16 cellular contexts compared by ENCODE assay signal in the genomic region with DNA sequence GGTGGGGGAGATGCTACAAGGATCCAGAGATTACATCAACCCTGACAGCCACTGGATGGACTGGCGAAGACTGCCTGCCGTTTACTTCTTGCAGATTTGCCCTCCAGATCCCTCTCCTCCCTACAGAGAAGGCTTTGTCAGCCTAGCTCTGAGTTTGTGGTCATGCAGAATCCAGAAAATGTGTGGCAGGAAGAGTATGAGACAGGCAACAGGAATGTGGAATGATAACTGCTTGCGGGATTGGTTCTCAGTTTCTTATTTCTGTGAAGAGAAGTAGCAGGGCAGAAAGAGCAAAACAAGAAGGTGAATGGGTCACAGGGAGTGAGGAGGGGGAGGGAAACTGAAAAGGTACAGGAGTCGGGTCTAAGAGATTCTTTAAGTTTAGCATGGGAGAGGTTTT.
DNase-seq lines count a peak whose midpoint lies in the region; ATAC-seq, FAIRE-seq and TF ChIP-seq lines count a peak whose summit lies in the region.
"Had no signal": no experiment of that assay in that cellular context is flagged by ENCODE, and none has a peak within 500 bp of the region (broad histone marks: within the 10 kb centered on the region; RNA-seq: fewer than 3 reads in every experiment).

No MANE protein-coding gene starts in this region.

- H3K4me2 ChIP-seq in A549 = peak overlapping the region; percentile 53

- peaks cover 57% of the 10 kb centered on the region for H3K4me1 ChIP-seq in A549
- H3K4me1 ChIP-seq in tibial artery = peaks cover 0 to 17% (median 8%) of the 10 kb centered on the region in 4 donors

- peak; percentile 23 to 24; a peak in 1 of 5 replicates for TF ChIP-seq RAD21 in A549 (conservative IDR thresholded peaks at IDR 0.05 in 1 of 2, IDR thresholded peaks at IDR 0.05 in 1 of 2)

- no peaks in the 10 kb centered on the region for H3K27me3 ChIP-seq in kidney epithelial cell (ENCODE audit: control insufficient read depth, insufficient read depth, low read length)
- no peaks in the 10 kb centered on the region for H3K27me3 ChIP-seq in tibial artery

- POLR2A ChIA-PET in A549 (lab: Yijun Ruan, JAX) = interaction anchor here (1.5 kb wide), 1 partner anchor 29 kb away, joined by 4 read pairs; no protein-coding TSS in a partner anchor

- TF ChIP-seq EP300 in A549 (IDR thresholded peaks at IDR 0.05) = peak in 1 of 2 experiments; percentile 65; a peak in 1 of 5 replicates

- no peak for TF ChIP-seq POLR2A in A549 (IDR thresholded peaks at IDR 0.05; ENCODE audit: low read length)

- TF ChIP-seq CTCF in A549 (IDR thresholded peaks at IDR 0.05) = no peak
- TF ChIP-seq CTCF in astrocyte of the spinal cord (IDR thresholded peaks at IDR 0.05; ENCODE audit: low read depth, low read length) = no peak
- no peak for TF ChIP-seq CTCF in kidney epithelial cell (IDR thresholded peaks at IDR 0.05; ENCODE audit: insufficient read depth, low read length, poor library complexity, severe bottlenecking)
- no peak for TF ChIP-seq CTCF in tibial artery (IDR thresholded peaks at IDR 0.05)

- H3K9me3 ChIP-seq in A549 (no peaks in the 10 kb centered on the region), tibial artery (no peaks in the 10 kb centered on the region)
- H3K9me3 ChIP-seq: mucosa of descending colon, upper lobe of right lung had no signal

- no peaks in the 10 kb centered on the region for H3K36me3 ChIP-seq in kidney epithelial cell (ENCODE audit: control insufficient read depth, insufficient read depth, low read length)
- no peaks in the 10 kb centered on the region for H3K36me3 ChIP-seq in tibial artery
- H3K36me3 ChIP-seq: upper lobe of right lung had no signal

- FAIRE-seq in A549 (lab: Jason Lieb, UNC) = peak; percentile 7
- FAIRE-seq: GM12878 had no signal

- in situ Hi-C loops in astrocyte of the spinal cord (cut with HindIII; ENCODE audit: low sequenced_read_pairs) = no loop called here

- WGBS in A549 (ENCODE audit: missing lambda C conversion rate) = 3% methylated on average over 4 of the region's 4 CpGs

- H3K4me3 ChIP-seq in A549 = no peak overlapping the region
- no peak overlapping the region for H3K4me3 ChIP-seq in astrocyte of the spinal cord (ENCODE audit: low read depth, low read length)
- H3K4me3 ChIP-seq in kidney epithelial cell (ENCODE audit: low read depth, low read length) = no peak overlapping the region
- H3K4me3 ChIP-seq in tibial artery = no peak overlapping the region
- H3K4me3 ChIP-seq: GM12878, mucosa of descending colon, upper lobe of right lung had no signal

- ATAC-seq in A549 (peak; percentile 75 to 91), HG02798 (IDR thresholded peaks at IDR 0.05; ENCODE audit: poor library complexity, unreplicated experiment) (no peak)
- ATAC-seq: GM12878, mucosa of descending colon, upper lobe of right lung had no signal

- CTCF ChIA-PET in A549 (lab: Yijun Ruan, JAX) = no interaction called here

- H3K27ac ChIP-seq in A549 (peak overlapping the region; percentile 77 to 83), tibial artery (no peak overlapping the region)
- H3K27ac ChIP-seq: upper lobe of right lung had no signal

- intact Hi-C loops in tibial artery (cut with DNase I; ENCODE audit: low total_unique reads) = no loop called here

- DNase-seq in A549 (ENCODE audit: low read depth in 1 of 2, low spot score in 1 of 2) (peak; percentile 51 to 77), HS-5 (ENCODE audit: low read depth) (peak; percentile 82), astrocyte of the spinal cord (ENCODE audit: low read depth, low spot score) (peak; percentile 95), kidney epithelial cell (ENCODE audit: low read depth) (peak; percentile 95), SKM-1 (lab: John Stamatoyannopoulos, UW; ENCODE audit: unreplicated experiment) (no peak), RPMI8226 (no peak), tibial artery (no peak)
- DNase-seq: activated CD4-positive, CD25-positive, alpha-beta regulatory T cell treated with anti-CD3 and anti-CD28 coated beads, Interleukin-2, amount 50 U/mL, for 72 hours; activated naive CD4-positive, alpha-beta T cell treated with anti-CD3 and anti-CD28 coated beads for 36 hours; erythroblast; mucosa of descending colon; NCI-H1048; stimulated activated CD4-positive, alpha-beta T cell treated with anti-CD3 and anti-CD28 coated beads, Interleukin-4, amount 100 ng/mL, for 1 hour; upper lobe of right lung had no signal

TF ChIP-seq in A549, 52 proteins besides CTCF, POLR2A, EP300 and RAD21:
- TF ChIP-seq KDM5A (IDR thresholded peaks at IDR 0.05) (no peak), FOSL2 (IDR thresholded peaks at IDR 0.05) (no peak), FOSL2 (CRISPR knock-in tag; IDR thresholded peaks at IDR 0.05) (peak; percentile 81), NPAS2 (CRISPR knock-in tag; IDR thresholded peaks at IDR 0.05; ENCODE audit: borderline replicate concordance) (no peak), GATA3 (IDR thresholded peaks at IDR 0.05; ENCODE audit: borderline replicate concordance) (peak; percentile 79; the same call in 1 of the 2 replicates), SMC3 (IDR thresholded peaks at IDR 0.05) (0 out of 3 replicates have a peak, but pooled peaks have one; percentile 11), HOXB5 (CRISPR knock-in tag; IDR thresholded peaks at IDR 0.05) (0 out of 2 replicates have a peak, but pooled peaks have one; percentile 30), TP53 (CRISPR knock-in tag; IDR thresholded peaks at IDR 0.05) (no peak), JUN (IDR thresholded peaks at IDR 0.05) (peak in 1 of 2 experiments; percentile 57; a peak in 2 of 5 replicates), JUNB (IDR thresholded peaks at IDR 0.05) (0 out of 2 replicates have a peak, but pooled peaks have one; percentile 38), HDAC2 (IDR thresholded peaks at IDR 0.05) (no peak), ZSCAN20 (CRISPR knock-in tag; IDR thresholded peaks at IDR 0.05) (no peak), E2F6 (IDR thresholded peaks at IDR 0.05; ENCODE audit: borderline replicate concordance, low read depth) (0 out of 2 replicates have a peak, but pooled peaks have one; percentile 19), FOXS1 (CRISPR knock-in tag; IDR thresholded peaks at IDR 0.05) (no peak), ZNF302 (CRISPR knock-in tag; IDR thresholded peaks at IDR 0.05) (no peak), CEBPB (IDR thresholded peaks at IDR 0.05) (peak in 1 of 2 experiments; percentile 58; a peak in 2 of 4 replicates)
- TF ChIP-seq, protein P1, sequence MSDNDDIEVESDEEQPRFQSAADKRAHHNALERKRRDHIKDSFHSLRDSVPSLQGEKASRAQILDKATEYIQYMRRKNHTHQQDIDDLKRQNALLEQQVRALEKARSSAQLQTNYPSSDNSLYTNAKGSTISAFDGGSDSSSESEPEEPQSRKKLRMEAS (IDR thresholded peaks at IDR 0.05) = peak; percentile 51; the same call in 1 of the 2 replicates
- TF ChIP-seq, protein P2, sequence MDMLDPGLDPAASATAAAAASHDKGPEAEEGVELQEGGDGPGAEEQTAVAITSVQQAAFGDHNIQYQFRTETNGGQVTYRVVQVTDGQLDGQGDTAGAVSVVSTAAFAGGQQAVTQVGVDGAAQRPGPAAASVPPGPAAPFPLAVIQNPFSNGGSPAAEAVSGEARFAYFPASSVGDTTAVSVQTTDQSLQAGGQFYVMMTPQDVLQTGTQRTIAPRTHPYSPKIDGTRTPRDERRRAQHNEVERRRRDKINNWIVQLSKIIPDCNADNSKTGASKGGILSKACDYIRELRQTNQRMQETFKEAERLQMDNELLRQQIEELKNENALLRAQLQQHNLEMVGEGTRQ (IDR thresholded peaks at IDR 0.05) = no peak
- TF ChIP-seq, protein P3, sequence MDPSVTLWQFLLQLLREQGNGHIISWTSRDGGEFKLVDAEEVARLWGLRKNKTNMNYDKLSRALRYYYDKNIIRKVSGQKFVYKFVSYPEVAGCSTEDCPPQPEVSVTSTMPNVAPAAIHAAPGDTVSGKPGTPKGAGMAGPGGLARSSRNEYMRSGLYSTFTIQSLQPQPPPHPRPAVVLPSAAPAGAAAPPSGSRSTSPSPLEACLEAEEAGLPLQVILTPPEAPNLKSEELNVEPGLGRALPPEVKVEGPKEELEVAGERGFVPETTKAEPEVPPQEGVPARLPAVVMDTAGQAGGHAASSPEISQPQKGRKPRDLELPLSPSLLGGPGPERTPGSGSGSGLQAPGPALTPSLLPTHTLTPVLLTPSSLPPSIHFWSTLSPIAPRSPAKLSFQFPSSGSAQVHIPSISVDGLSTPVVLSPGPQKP (IDR thresholded peaks at IDR 0.05; ENCODE audit: low read depth, low read length) = no peak

Comparison
In these comparisons a context has a peak if more than half of its experiments do, and no peak if none do; other contexts are left out.
1. DNase-seq: peak in A549 (2 of 2), HS-5 (single experiment), astrocyte of the spinal cord (single experiment) and kidney epithelial cell (single experiment); none in SKM-1 (single experiment), RPMI8226 (single experiment) and tibial artery (0 of 2).
2. H3K27ac ChIP-seq: peak in A549 (2 of 2); none in tibial artery (0 of 2).